In the genomic region with DNA sequence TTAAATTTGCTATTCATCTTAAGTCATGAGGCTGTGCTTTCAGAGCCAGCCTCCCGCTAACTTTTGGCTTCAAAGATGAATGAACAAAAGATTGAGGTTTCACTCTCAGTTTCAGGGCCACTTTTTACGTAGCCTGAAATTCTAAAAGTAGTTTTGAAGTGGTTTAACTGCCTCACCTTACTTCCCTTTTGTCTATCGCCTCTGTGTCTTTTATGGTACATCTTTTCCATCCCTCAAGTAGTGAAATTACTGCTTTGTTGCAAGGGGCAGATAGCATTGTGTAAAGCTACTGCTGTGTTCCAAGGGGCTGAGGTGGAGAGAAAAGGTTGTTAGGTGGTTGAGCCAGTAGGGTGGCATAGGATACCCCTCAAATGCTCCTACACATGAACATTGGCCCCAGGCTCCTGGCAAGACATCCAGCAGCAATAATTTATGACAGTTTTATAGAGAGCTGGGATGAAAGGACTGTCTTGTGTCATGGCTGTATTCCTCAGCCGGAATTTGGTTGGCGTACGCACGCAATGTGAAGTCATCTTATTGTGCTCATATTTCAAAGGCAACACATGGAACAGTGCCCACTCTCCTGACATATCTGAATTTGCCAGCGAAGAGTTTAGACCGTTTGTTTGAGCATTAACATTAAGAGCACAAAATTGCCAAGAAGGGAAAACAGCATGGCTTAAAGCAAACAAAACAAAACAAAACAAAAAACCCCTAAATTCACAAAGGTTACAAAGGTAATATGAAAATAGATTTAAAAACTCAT, we compare ENCODE assay signal across 8 cellular contexts. TPM values are rescaled to one million over a fixed set of nuclear protein-coding genes. Genes with fewer than 3 reads are reported as not detected.
DNase-seq lines count a peak whose midpoint lies in the region; ATAC-seq and TF ChIP-seq lines count a peak whose summit lies in the region.

No MANE protein-coding gene starts in this region.

- peaks cover 9% of the 10 kb centered on the region for H3K9me1 ChIP-seq in IMR-90 (ENCODE audit: insufficient read depth, low read length)

- 10% methylated on average over 2 of the region's 9 CpGs; no CpG with 5 or more reads in 1 of the 2 experiments for WGBS in IMR-90 (ENCODE audit: extremely low coverage in 2 of 2, insufficient read length in 1 of 2), 2 experiments

- peak overlapping the region; percentile 22; the same call in 1 of the 3 replicates for H2BK15ac ChIP-seq in IMR-90 (ENCODE audit: low read depth, low read length)

- no peak for TF ChIP-seq POLR2A in IMR-90 (IDR thresholded peaks at IDR 0.05; ENCODE audit: low read depth, low read length)

- peaks cover 53% of the 10 kb centered on the region for H3K27me3 Mint-ChIP-seq in activated CD4-positive, alpha-beta memory T cell treated with anti-CD3 and anti-CD28 coated beads for 36 hours

- 0 out of 2 replicates have a peak overlapping the region, but pooled peaks have one; percentile 27 for H2BK20ac ChIP-seq in IMR-90 (ENCODE audit: low read depth, low read length)

- H3K9me3 Mint-ChIP-seq in activated CD4-positive, alpha-beta memory T cell treated with anti-CD3 and anti-CD28 coated beads for 36 hours, result no peaks in the 10 kb centered on the region

- H3K4me3 Mint-ChIP-seq in activated CD4-positive, alpha-beta memory T cell treated with anti-CD3 and anti-CD28 coated beads for 36 hours, result peak overlapping the region; percentile 20

- dilution Hi-C loops in IMR-90 (cut with HindIII; ENCODE audit: low sequenced_read_pairs, unreplicated experiment), result no loop called here

- TF ChIP-seq CTCF in GM13977 (IDR thresholded peaks at IDR 0.05; ENCODE audit: extremely low read depth, insufficient read depth, missing control alignments) (no peak), IMR-90 (conservative IDR thresholded peaks at IDR 0.05; ENCODE audit: low read depth, low read length) (no peak), left lung (IDR thresholded peaks at IDR 0.05) (no peak), BE2C (IDR thresholded peaks at IDR 0.05; ENCODE audit: low read depth, low read length) (no peak)

- peaks cover 0 to 4% of the 10 kb centered on the region in 2 experiments; a peak in 1 of 4 replicates for H3K79me1 ChIP-seq in IMR-90 (ENCODE audit: low read depth in 1 of 2, low read length in 2 of 2)

- BruUV-seq in IMR-90 (replicated peaks; lab: Mats Ljungman, UMichigan), result no TSS peak

- H3K36me3 Mint-ChIP-seq in activated CD4-positive, alpha-beta memory T cell treated with anti-CD3 and anti-CD28 coated beads for 36 hours, result no peaks in the 10 kb centered on the region

- H2AFZ ChIP-seq in IMR-90 (replicated peaks; ENCODE audit: low read length, poor library complexity), result peak overlapping the region; percentile 15

- no peak overlapping the region for H3K9ac ChIP-seq in IMR-90 (ENCODE audit: low read depth, low read length)

- H3K27ac ChIP-seq in IMR-90 (ENCODE audit: insufficient read depth, low read length) (no peak overlapping the region), left lung (no peak overlapping the region)

- H2AK5ac ChIP-seq in IMR-90 (ENCODE audit: low read depth, low read length), result peak overlapping the region; percentile 24; the same call in 1 of the 2 replicates

- peak overlapping the region; percentile 39 for H2BK5ac ChIP-seq in IMR-90 (ENCODE audit: low read depth, low read length, poor library complexity, severe bottlenecking)

- TF ChIP-seq RAD21 in IMR-90 (IDR thresholded peaks at IDR 0.05; ENCODE audit: low read length), result no peak

- intact Hi-C loops in IMR-90 (cut with micrococcal nuclease) (no loop called here), left lung (cut with DNase I) (no loop called here)
- intact Hi-C loops in activated CD4-positive, alpha-beta memory T cell treated with anti-CD3 and anti-CD28 coated beads for 36 hours (cut with micrococcal nuclease), result loop anchor here (1.0 to 10.0 kb wide), 9 partner anchors 11 to 496 kb away; a partner anchor contains a TSS

- POLR2A ChIA-PET in IMR-90 (lab: Charles Lee; ENCODE audit: unreplicated experiment), result no interaction called here
- POLR2A ChIA-PET in activated CD4-positive, alpha-beta memory T cell treated with anti-CD3 and anti-CD28 coated beads for 36 hours (lab: Charles Lee), result interaction anchor here (0.6 to 3.6 kb wide), 9 partner anchors 10 to 394 kb away, joined by 3 to 40 read pairs (median 4); a partner anchor contains a TSS

- peaks cover 9% of the 10 kb centered on the region for H3K4me1 ChIP-seq in IMR-90 (ENCODE audit: control insufficient read depth, insufficient read depth, low read length)
- no peaks in the 10 kb centered on the region for H3K4me1 ChIP-seq in left lung
- no peaks in the 10 kb centered on the region for H3K4me1 ChIP-seq in BE2C

- H4K91ac ChIP-seq in IMR-90 (ENCODE audit: insufficient read depth, low read depth, low read length), result peak overlapping the region; percentile 27; the same call in 1 of the 2 replicates

- peak overlapping the region in 1 of 2 experiments; percentile 30; a peak in 1 of 4 replicates for H4K8ac ChIP-seq in IMR-90 (ENCODE audit: low read depth in 2 of 2, low read length in 2 of 2)

- peak overlapping the region; percentile 30; the same call in 1 of the 2 replicates for H3K18ac ChIP-seq in IMR-90 (ENCODE audit: low read depth, low read length)

- no peak overlapping the region; the same call in 1 of the 2 replicates for H3K4ac ChIP-seq in IMR-90 (ENCODE audit: low read depth, low read length)

- peak overlapping the region; percentile 26; the same call in 1 of the 2 replicates for H3K14ac ChIP-seq in IMR-90 (replicated peaks; ENCODE audit: low read depth, low read length)

- H3K23ac ChIP-seq in IMR-90 (ENCODE audit: low read depth, low read length), result no peak overlapping the region

- CTCF ChIA-PET in IMR-90 (lab: Yijun Ruan, JAX), result no interaction called here
- CTCF ChIA-PET in activated CD4-positive, alpha-beta memory T cell treated with anti-CD3 and anti-CD28 coated beads for 36 hours (lab: Charles Lee), result interaction anchor here (0.9 to 3.8 kb wide), 9 partner anchors 10 to 501 kb away, joined by 3 to 28 read pairs (median 8); a partner anchor contains a TSS

- no peak overlapping the region for H3K56ac ChIP-seq in IMR-90 (ENCODE audit: extremely low read depth, insufficient read depth, low read length)

- ATAC-seq in GM21717 (IDR thresholded peaks at IDR 0.05; ENCODE audit: unreplicated experiment) (peak; percentile 82), IMR-90 (ENCODE audit: low read depth) (peak; percentile 66), left lung (peak; percentile 21)

- H3K4me2 ChIP-seq in IMR-90 (ENCODE audit: low read depth, low read length), result peak overlapping the region; percentile 90

- no peak overlapping the region for H2AK9ac ChIP-seq in IMR-90 (replicated peaks; ENCODE audit: low read depth, low read length, poor library complexity)

- no peaks in the 10 kb centered on the region for H3K27me3 ChIP-seq in IMR-90 (ENCODE audit: control insufficient read depth, insufficient read depth, low read length)
- H3K27me3 ChIP-seq in left lung, result no peaks in the 10 kb centered on the region
- no peaks in the 10 kb centered on the region for H3K27me3 ChIP-seq in BE2C

- peak overlapping the region; percentile 58 for H3K27ac Mint-ChIP-seq in activated CD4-positive, alpha-beta memory T cell treated with anti-CD3 and anti-CD28 coated beads for 36 hours

- no peak overlapping the region for H2BK120ac ChIP-seq in IMR-90 (ENCODE audit: low read depth, low read length)

- no peaks in the 10 kb centered on the region for H4K20me1 ChIP-seq in IMR-90 (ENCODE audit: insufficient read depth, low read length)

- DNase-seq in GM13977 (ENCODE audit: low spot score) (peak; percentile 55), IMR-90 (peak; percentile 94), left lung (no peak), BE2C (no peak), iPS-NIHi7 (ENCODE audit: extremely low spot score) (no peak), NCI-H2171 treated with DMSO at 0.1 percent for 48 hours (lab: John Stamatoyannopoulos, UW) (no peak)
- peak; percentile 53 for DNase-seq in activated CD4-positive, alpha-beta memory T cell treated with anti-CD3 and anti-CD28 coated beads for 36 hours

- H3K4me3 ChIP-seq in IMR-90 (ENCODE audit: insufficient read depth, low read depth, low read length) (peak overlapping the region; percentile 14; the same call in 1 of the 2 replicates), left lung (no peak overlapping the region), BE2C (ENCODE audit: low read depth, low read length) (no peak overlapping the region)

- H3K9me3 ChIP-seq in IMR-90 (ENCODE audit: control insufficient read depth, insufficient read depth, low read length) (no peaks in the 10 kb centered on the region), left lung (no peaks in the 10 kb centered on the region), BE2C (no peaks in the 10 kb centered on the region)

- H4K5ac ChIP-seq in IMR-90 (ENCODE audit: low read depth, low read length), result no peak overlapping the region

- in situ Hi-C loops in GM13977 (cut with MboI; ENCODE audit: low pct_unique_long_range_greater_than_20kb, low sequenced_read_pairs, unreplicated experiment) (loop anchor here (25.0 kb wide), 1 partner anchor 886 kb away; no protein-coding TSS in a partner anchor), IMR-90 (cut with MboI; ENCODE audit: low sequenced_read_pairs) (no loop called here)

- H3K36me3 ChIP-seq in IMR-90 (ENCODE audit: control insufficient read depth, insufficient read depth, low read length) (no peaks in the 10 kb centered on the region), left lung (peaks cover 0 to 5% of the 10 kb centered on the region in 2 donors), BE2C (no peaks in the 10 kb centered on the region)

- peaks cover 30% of the 10 kb centered on the region for H3K4me1 Mint-ChIP-seq in activated CD4-positive, alpha-beta memory T cell treated with anti-CD3 and anti-CD28 coated beads for 36 hours (ENCODE audit: low read depth)

TF ChIP-seq in IMR-90, 13 proteins besides CTCF, POLR2A, EP300 and RAD21 (continues in another document):
- TF ChIP-seq CHD1 (IDR thresholded peaks at IDR 0.05; ENCODE audit: low read depth, low read length) (no peak), MAFK (IDR thresholded peaks at IDR 0.05; ENCODE audit: low read depth, low read length) (0 out of 2 replicates have a peak, but pooled peaks have one; percentile 3)

RNA-seq across cellular contexts. Expression of a gene that starts 32.2 kb away (rescaled TPM):
- total RNA-seq in IMR-90 (2012; rRNA removed), result 2.2 TPM in 2 replicates
- 1.6 and 1.9 TPM in 2 replicates for polyA plus RNA-seq in IMR-90 (2012; rRNA removed)
- 1.2 and 1.5 TPM in 2 replicates for polyA plus RNA-seq in IMR-90 (2012; cell fraction: cytosol; rRNA removed)
- polyA plus RNA-seq in IMR-90 (2012; cell fraction: nucleus; rRNA removed; ENCODE audit: low replicate concordance), result 0.35 and 0.85 TPM in 2 replicates
- under 1 TPM; 0.43 to 0.68 TPM for total RNA-seq in activated CD4-positive, alpha-beta memory T cell treated with anti-CD3 and anti-CD28 coated beads for 36 hours
- total RNA-seq in left lung, result 10 to 100 TPM; 11.5 to 16.6 TPM
- 7.5 TPM for polyA plus RNA-seq in BE2C (2012; ENCODE audit: insufficient read depth, insufficient read length, low read depth)

RNA-seq across cellular contexts. Expression of a gene that starts 52.0 kb away (rescaled TPM):
- 46.4 and 47.5 TPM in 2 replicates for total RNA-seq in IMR-90 (2012; rRNA removed)
- 14.3 and 15.8 TPM in 2 replicates for polyA plus RNA-seq in IMR-90 (2012; rRNA removed)
- 3.6 and 8.1 TPM in 2 replicates for polyA plus RNA-seq in IMR-90 (2012; cell fraction: cytosol; rRNA removed)
- 3.7 and 26.4 TPM in 2 replicates for polyA plus RNA-seq in IMR-90 (2012; cell fraction: nucleus; rRNA removed; ENCODE audit: low replicate concordance)
- total RNA-seq in activated CD4-positive, alpha-beta memory T cell treated with anti-CD3 and anti-CD28 coated beads for 36 hours, result 10 to 100 TPM; 22.5 to 24.7 TPM
- total RNA-seq in left lung, result 10 to 100 TPM; 36.2 to 43.7 TPM
- polyA plus RNA-seq in BE2C (2012; ENCODE audit: insufficient read depth, insufficient read length, low read depth), result 24.5 TPM

Comparison
In these comparisons a context has a peak if more than half of its experiments do, and no peak if none do; other contexts are left out.
1. DNase-seq: peak in GM13977 (single experiment), IMR-90 (single experiment) and activated CD4-positive, alpha-beta memory T cell treated with anti-CD3 and anti-CD28 coated beads for 36 hours (single experiment); none in left lung (0 of 2), BE2C (single experiment), iPS-NIHi7 (single experiment) and NCI-H2171 treated with DMSO at 0.1 percent for 48 hours (single experiment).
2. ATAC-seq: peak in every context shown above with its lines; median percentile 82 in GM21717; 66 in IMR-90; 21 in left lung.